8 cellular contexts compared by ENCODE assay signal in genomic region chr17:19645608-19646250, GRCh38. TPM values are rescaled to one million over a fixed set of nuclear protein-coding genes. Genes with fewer than 3 reads are reported as not detected.
DNase-seq lines count a peak whose midpoint lies in the region; ATAC-seq and TF ChIP-seq lines count a peak whose summit lies in the region.

No MANE protein-coding gene starts in this region.

- CTCF ChIA-PET in RWPE1 (lab: Yijun Ruan, JAX) = interaction anchor here (0.7 kb wide), 1 partner anchor 68 kb away, joined by 3 read pairs; no protein-coding TSS in a partner anchor

- POLR2A ChIA-PET in RWPE1 (lab: Yijun Ruan, JAX; ENCODE audit: low non-redundant PET) = no interaction called here

- DNase-seq in NCI-H748 (lab: John Stamatoyannopoulos, UW; ENCODE audit: unreplicated experiment) = peak; percentile 54
- DNase-seq in NCI-H748 treated with DMSO at 0.1 percent for 48 hours (lab: John Stamatoyannopoulos, UW) = no peak
- no peak for DNase-seq in RWPE1 (ENCODE audit: low spot score)
- DNase-seq in activated naive CD4-positive, alpha-beta T cell treated with anti-CD3 and anti-CD28 coated beads, Interleukin-2, amount 50 U/mL, for 16 hours = peak; percentile 34
- peak; percentile 77 for DNase-seq in inferior parietal cortex (ENCODE audit: extremely low spot score)
- peak; percentile 32 to 46 (median 45) for DNase-seq in stimulated activated CD4-positive, alpha-beta T cell treated with anti-CD3 and anti-CD28 coated beads, TNF-alpha, amount 100 ng/mL, for 48 hours (ENCODE audit: low read depth in 3 of 3)
- DNase-seq in sciatic nerve (ENCODE audit: low spot score) = no peak
- no peak for DNase-seq in NCI-H2029 treated with DMSO at 0.1 percent for 48 hours (lab: John Stamatoyannopoulos, UW)

- no peak for ATAC-seq in sciatic nerve

- TF ChIP-seq CTCF in RWPE1 (conservative IDR thresholded peaks at IDR 0.05; ENCODE audit: low read depth) = peak; percentile 39; the same call in 1 of the 2 replicates

- intact Hi-C loops in sciatic nerve (cut with DNase I) = no loop called here

- no peak overlapping the region; the same call in 1 of the 2 replicates for H3K27ac ChIP-seq in RWPE1

RNA-seq across cellular contexts. Expression of gene ALDH3A2, which starts 2.8 kb away (rescaled TPM):
- 74.3 TPM for total RNA-seq in sciatic nerve

Comparison
In these comparisons a context has a peak if more than half of its experiments do, and no peak if none do; other contexts are left out.
1. DNase-seq: peak in NCI-H748 (single experiment), activated naive CD4-positive, alpha-beta T cell treated with anti-CD3 and anti-CD28 coated beads, Interleukin-2, amount 50 U/mL, for 16 hours (single experiment), inferior parietal cortex (single experiment) and stimulated activated CD4-positive, alpha-beta T cell treated with anti-CD3 and anti-CD28 coated beads, TNF-alpha, amount 100 ng/mL, for 48 hours (3 of 3); none in NCI-H748 treated with DMSO at 0.1 percent for 48 hours (single experiment), RWPE1 (single experiment), sciatic nerve (single experiment) and NCI-H2029 treated with DMSO at 0.1 percent for 48 hours (single experiment).